In the genomic region with DNA sequence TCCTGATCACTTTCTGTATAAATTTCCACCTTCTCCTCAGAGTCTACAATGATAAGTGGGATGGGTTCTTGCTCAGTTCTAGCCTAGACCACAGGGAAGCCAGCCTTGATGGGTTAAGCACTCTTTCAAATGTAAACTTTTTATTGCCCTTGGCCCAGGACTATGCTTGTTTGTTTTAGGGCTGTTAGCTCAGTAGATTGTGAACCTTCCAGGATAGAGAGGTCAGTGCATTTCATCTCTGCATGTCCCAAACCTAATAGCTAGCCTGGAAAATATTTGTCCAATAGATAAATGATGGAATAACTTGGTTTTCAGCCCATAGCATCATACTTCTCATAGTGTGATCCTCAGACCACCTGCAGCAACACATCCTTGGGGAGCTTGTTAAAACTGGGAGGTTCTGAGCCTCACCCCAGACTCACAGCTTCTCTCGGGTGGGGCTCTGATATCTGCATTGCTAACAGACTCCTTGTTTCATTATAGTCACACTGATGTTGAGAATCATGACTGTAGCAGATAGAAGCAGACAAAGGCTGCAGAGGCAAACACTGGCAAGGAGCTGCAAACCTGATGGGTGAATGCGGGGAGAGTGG, we compare ENCODE assay signal across 1 cellular context.
TF ChIP-seq lines count a peak whose summit lies in the region.

No MANE protein-coding gene starts in this region.

TF ChIP-seq in HepG2, 621 proteins besides CTCF, POLR2A, EP300 and RAD21 (continued from another document):
- TF ChIP-seq PRDM10 (CRISPR knock-in tag; IDR thresholded peaks at IDR 0.05; ENCODE audit: low read depth) = no peak
- TF ChIP-seq NR2F2 (IDR thresholded peaks at IDR 0.05; ENCODE audit: borderline replicate concordance, low read depth) = peak; percentile 71
- TF ChIP-seq ZHX2 (IDR thresholded peaks at IDR 0.05; ENCODE audit: low read depth) = no peak
- TF ChIP-seq ZHX2 (CRISPR knock-in tag; IDR thresholded peaks at IDR 0.05; ENCODE audit: borderline replicate concordance) = no peak
- no peak for TF ChIP-seq MAFG (CRISPR knock-in tag; IDR thresholded peaks at IDR 0.05)
- peak; percentile 65; the same call in 1 of the 2 replicates for TF ChIP-seq BCL6 (CRISPR knock-in tag; IDR thresholded peaks at IDR 0.05)
- TF ChIP-seq ARID5B (CRISPR knock-in tag; IDR thresholded peaks at IDR 0.05) = peak; percentile 53
- no peak for TF ChIP-seq SOX13 (IDR thresholded peaks at IDR 0.05)
- TF ChIP-seq SOX13 (CRISPR knock-in tag; conservative IDR thresholded peaks at IDR 0.05 in 1 of 2, IDR thresholded peaks at IDR 0.05 in 1 of 2) = 0 out of 4 replicates have a peak, but pooled peaks of 1 of the 2 experiments have one; percentile 14
- TF ChIP-seq ZNF879 (CRISPR knock-in tag; IDR thresholded peaks at IDR 0.05) = no peak
- no peak for TF ChIP-seq ZKSCAN8 (CRISPR knock-in tag; IDR thresholded peaks at IDR 0.05; ENCODE audit: borderline replicate concordance)
- TF ChIP-seq, protein P1, sequence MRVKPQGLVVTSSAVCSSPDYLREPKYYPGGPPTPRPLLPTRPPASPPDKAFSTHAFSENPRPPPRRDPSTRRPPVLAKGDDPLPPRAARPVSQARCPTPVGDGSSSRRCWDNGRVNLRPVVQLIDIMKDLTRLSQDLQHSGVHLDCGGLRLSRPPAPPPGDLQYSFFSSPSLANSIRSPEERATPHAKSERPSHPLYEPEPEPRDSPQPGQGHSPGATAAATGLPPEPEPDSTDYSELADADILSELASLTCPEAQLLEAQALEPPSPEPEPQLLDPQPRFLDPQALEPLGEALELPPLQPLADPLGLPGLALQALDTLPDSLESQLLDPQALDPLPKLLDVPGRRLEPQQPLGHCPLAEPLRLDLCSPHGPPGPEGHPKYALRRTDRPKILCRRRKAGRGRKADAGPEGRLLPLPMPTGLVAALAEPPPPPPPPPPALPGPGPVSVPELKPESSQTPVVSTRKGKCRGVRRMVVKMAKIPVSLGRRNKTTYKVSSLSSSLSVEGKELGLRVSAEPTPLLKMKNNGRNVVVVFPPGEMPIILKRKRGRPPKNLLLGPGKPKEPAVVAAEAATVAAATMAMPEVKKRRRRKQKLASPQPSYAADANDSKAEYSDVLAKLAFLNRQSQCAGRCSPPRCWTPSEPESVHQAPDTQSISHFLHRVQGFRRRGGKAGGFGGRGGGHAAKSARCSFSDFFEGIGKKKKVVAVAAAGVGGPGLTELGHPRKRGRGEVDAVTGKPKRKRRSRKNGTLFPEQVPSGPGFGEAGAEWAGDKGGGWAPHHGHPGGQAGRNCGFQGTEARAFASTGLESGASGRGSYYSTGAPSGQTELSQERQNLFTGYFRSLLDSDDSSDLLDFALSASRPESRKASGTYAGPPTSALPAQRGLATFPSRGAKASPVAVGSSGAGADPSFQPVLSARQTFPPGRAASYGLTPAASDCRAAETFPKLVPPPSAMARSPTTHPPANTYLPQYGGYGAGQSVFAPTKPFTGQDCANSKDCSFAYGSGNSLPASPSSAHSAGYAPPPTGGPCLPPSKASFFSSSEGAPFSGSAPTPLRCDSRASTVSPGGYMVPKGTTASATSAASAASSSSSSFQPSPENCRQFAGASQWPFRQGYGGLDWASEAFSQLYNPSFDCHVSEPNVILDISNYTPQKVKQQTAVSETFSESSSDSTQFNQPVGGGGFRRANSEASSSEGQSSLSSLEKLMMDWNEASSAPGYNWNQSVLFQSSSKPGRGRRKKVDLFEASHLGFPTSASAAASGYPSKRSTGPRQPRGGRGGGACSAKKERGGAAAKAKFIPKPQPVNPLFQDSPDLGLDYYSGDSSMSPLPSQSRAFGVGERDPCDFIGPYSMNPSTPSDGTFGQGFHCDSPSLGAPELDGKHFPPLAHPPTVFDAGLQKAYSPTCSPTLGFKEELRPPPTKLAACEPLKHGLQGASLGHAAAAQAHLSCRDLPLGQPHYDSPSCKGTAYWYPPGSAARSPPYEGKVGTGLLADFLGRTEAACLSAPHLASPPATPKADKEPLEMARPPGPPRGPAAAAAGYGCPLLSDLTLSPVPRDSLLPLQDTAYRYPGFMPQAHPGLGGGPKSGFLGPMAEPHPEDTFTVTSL (CRISPR knock-in tag; IDR thresholded peaks at IDR 0.05; ENCODE audit: borderline replicate concordance) = peak; percentile 70; the same call in 1 of the 2 replicates
- no peak for TF ChIP-seq GABPA (IDR thresholded peaks at IDR 0.05; ENCODE audit: low read depth, low read length)
- TF ChIP-seq GABPA (CRISPR knock-in tag; IDR thresholded peaks at IDR 0.05; ENCODE audit: low read depth) = no peak
- TF ChIP-seq ARHGAP35 (CRISPR knock-in tag; IDR thresholded peaks at IDR 0.05; ENCODE audit: borderline replicate concordance) = no peak
- TF ChIP-seq FOXA1 (IDR thresholded peaks at IDR 0.05) = no peak
- TF ChIP-seq FOXA1 (CRISPR knock-in tag; IDR thresholded peaks at IDR 0.05) = peak; percentile 46; the same call in 1 of the 2 replicates
- no peak for TF ChIP-seq ZNF143 (CRISPR knock-in tag; IDR thresholded peaks at IDR 0.05)
- TF ChIP-seq ZNF572 (CRISPR knock-in tag; IDR thresholded peaks at IDR 0.05) = no peak
- 0 out of 2 replicates have a peak, but pooled peaks have one; percentile 13 for TF ChIP-seq HNF4A (CRISPR knock-in tag; IDR thresholded peaks at IDR 0.05)
- peak; percentile 61 for TF ChIP-seq PHF21A (CRISPR knock-in tag; IDR thresholded peaks at IDR 0.05)
- TF ChIP-seq PRMT3 (CRISPR knock-in tag; IDR thresholded peaks at IDR 0.05; ENCODE audit: borderline replicate concordance, low read depth) = no peak
- TF ChIP-seq PCBP1 (IDR thresholded peaks at IDR 0.05; ENCODE audit: borderline replicate concordance, low read depth, low read length) = no peak
- TF ChIP-seq, protein P2, sequence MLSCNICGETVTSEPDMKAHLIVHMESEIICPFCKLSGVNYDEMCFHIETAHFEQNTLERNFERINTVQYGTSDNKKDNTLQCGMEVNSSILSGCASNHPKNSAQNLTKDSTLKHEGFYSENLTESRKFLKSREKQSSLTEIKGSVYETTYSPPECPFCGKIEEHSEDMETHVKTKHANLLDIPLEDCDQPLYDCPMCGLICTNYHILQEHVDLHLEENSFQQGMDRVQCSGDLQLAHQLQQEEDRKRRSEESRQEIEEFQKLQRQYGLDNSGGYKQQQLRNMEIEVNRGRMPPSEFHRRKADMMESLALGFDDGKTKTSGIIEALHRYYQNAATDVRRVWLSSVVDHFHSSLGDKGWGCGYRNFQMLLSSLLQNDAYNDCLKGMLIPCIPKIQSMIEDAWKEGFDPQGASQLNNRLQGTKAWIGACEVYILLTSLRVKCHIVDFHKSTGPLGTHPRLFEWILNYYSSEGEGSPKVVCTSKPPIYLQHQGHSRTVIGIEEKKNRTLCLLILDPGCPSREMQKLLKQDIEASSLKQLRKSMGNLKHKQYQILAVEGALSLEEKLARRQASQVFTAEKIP (CRISPR knock-in tag; IDR thresholded peaks at IDR 0.05; ENCODE audit: borderline replicate concordance) = no peak
- TF ChIP-seq FOSL2 (CRISPR knock-in tag; IDR thresholded peaks at IDR 0.05) = no peak
- 0 out of 2 replicates have a peak, but pooled peaks have one; percentile 31 for TF ChIP-seq SOX5 (CRISPR knock-in tag; IDR thresholded peaks at IDR 0.05; ENCODE audit: borderline replicate concordance)
- TF ChIP-seq ARNT2 (CRISPR knock-in tag; IDR thresholded peaks at IDR 0.05; ENCODE audit: low read depth) = no peak
- TF ChIP-seq ZNF652 (CRISPR knock-in tag; IDR thresholded peaks at IDR 0.05; ENCODE audit: borderline replicate concordance, low read depth) = peak; percentile 58; the same call in 1 of the 2 replicates
- no peak for TF ChIP-seq TBP (CRISPR knock-in tag; IDR thresholded peaks at IDR 0.05)
- TF ChIP-seq ZMYM4 (CRISPR knock-in tag; IDR thresholded peaks at IDR 0.05) = peak; percentile 56
- TF ChIP-seq ZNF615 (CRISPR knock-in tag; IDR thresholded peaks at IDR 0.05; ENCODE audit: borderline replicate concordance) = no peak
- TF ChIP-seq TBX2 (CRISPR knock-in tag; IDR thresholded peaks at IDR 0.05; ENCODE audit: borderline replicate concordance) = peak; percentile 51; the same call in 1 of the 2 replicates
- TF ChIP-seq U2AF2 (IDR thresholded peaks at IDR 0.05; ENCODE audit: low read depth, low read length) = no peak
